ENCODE assay signal across 25 cellular contexts in the genomic region with DNA sequence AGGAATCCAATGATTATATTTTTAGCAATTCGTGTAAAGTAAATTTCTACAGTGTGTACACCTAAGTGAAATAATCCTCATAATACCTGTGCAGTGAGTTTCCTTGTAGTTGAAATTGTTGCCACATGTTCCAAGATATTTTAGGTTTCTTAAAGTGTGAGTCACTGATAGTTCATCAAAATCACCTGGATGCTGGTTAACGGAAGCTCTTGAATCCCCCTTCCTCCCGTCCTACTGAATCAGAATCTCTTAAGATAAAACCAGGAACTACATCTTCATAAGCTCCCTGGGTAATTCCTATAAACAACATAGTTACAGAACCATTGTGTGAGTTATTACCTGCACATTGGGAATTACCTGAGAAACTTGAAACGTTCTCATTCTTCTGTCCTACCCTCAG.
"Had no signal": no experiment of that assay in that cellular context is flagged by ENCODE, and none has a peak within 500 bp of the region (broad histone marks: within the 10 kb centered on the region; RNA-seq: fewer than 3 reads in every experiment).

No MANE protein-coding gene starts in this region.

- H3K36me3 ChIP-seq: cardiac muscle cell, gastroesophageal sphincter, ovary, sigmoid colon, thoracic aorta, upper lobe of left lung, vagina had no signal

- H3K9me3 ChIP-seq: gastroesophageal sphincter, ovary, sigmoid colon, thoracic aorta, upper lobe of left lung, vagina had no signal

- DNase-seq: activated CD4-positive, alpha-beta T cell treated with anti-CD3 and anti-CD28 coated beads for 48 hours; activated CD4-positive, alpha-beta T cell treated with anti-CD3 and anti-CD28 coated beads, Interleukin-2, amount 50 U/mL, for 48 hours; activated CD8-positive, alpha-beta memory T cell treated with anti-CD3 and anti-CD28 coated beads for 24 hours; activated effector memory CD4-positive, alpha-beta T cell treated with Interleukin-2 at 50 U/mL for 16 hours; activated naive CD4-positive, alpha-beta T cell treated with Interleukin-2 at 50 U/mL for 16 hours; anterior cingulate cortex; endodermal cell; left colon; midbrain; naive thymus-derived CD4-positive, alpha-beta T cell; ovary; retina; sigmoid colon; small intestine; stimulated activated CD4-positive, alpha-beta T cell treated with anti-CD3 and anti-CD28 coated beads, Interleukin-4, amount 100 ng/mL, for 24 hours; SW 1271; T-helper 9 cell; upper lobe of left lung had no signal

- H3K4me1 ChIP-seq: gastroesophageal sphincter, sigmoid colon, upper lobe of left lung, vagina had no signal

- H3K4me3 ChIP-seq: cardiac muscle cell, gastroesophageal sphincter, ovary, sigmoid colon, thoracic aorta, upper lobe of left lung, vagina had no signal

- H3K27me3 ChIP-seq: cardiac muscle cell, gastroesophageal sphincter, ovary, sigmoid colon, upper lobe of left lung, vagina had no signal

- ATAC-seq: activated CD4-positive, CD25-positive, alpha-beta regulatory T cell treated with anti-CD3 and anti-CD28 coated beads, Interleukin-2, amount 50 U/mL, for 24 hours; left colon; naive thymus-derived CD4-positive, alpha-beta T cell; stimulated activated effector memory CD8-positive, alpha-beta T cell treated with anti-CD3 and anti-CD28 coated beads, Interleukin-12 subunit alpha, Interleukin-12 subunit beta, amount 100 ng/mL, for 72 hours had no signal

- H3K27ac ChIP-seq: cardiac muscle cell, gastroesophageal sphincter, ovary, thoracic aorta, upper lobe of left lung, vagina, VCaP had no signal
